Comparison of ENCODE assay signal across 2 cellular contexts in genomic region chr6:73216859-73217258, GRCh38.
TF ChIP-seq lines count a peak whose summit lies in the region.

No MANE protein-coding gene starts in this region.

TF ChIP-seq in HEK293, 187 proteins besides CTCF, POLR2A, EP300 and RAD21 (continued from another document):
- TF ChIP-seq ZNF362 (tag by site-specific recombination; IDR thresholded peaks at IDR 0.05) (no peak), PRDM4 (tag by site-specific recombination; IDR thresholded peaks at IDR 0.05) (no peak)

TF ChIP-seq in K562, 482 proteins besides CTCF, POLR2A, EP300 and RAD21 (continued from another document):
- no peak for TF ChIP-seq THAP12 (CRISPR knock-in tag; IDR thresholded peaks at IDR 0.05)
- no peak for TF ChIP-seq KLF1 (tag; IDR thresholded peaks at IDR 0.05)
- TF ChIP-seq ZFP36 (IDR thresholded peaks at IDR 0.05; ENCODE audit: low read depth, low read length, partially characterized antibody): no peak
- TF ChIP-seq TFE3 (CRISPR knock-in tag; IDR thresholded peaks at IDR 0.05): no peak
- TF ChIP-seq RFX5 (IDR thresholded peaks at IDR 0.05; ENCODE audit: low read depth, low read length): no peak
- 0 out of 2 replicates have a peak, but pooled peaks have one; percentile 22 for TF ChIP-seq BCOR (IDR thresholded peaks at IDR 0.05)
- no peak for TF ChIP-seq CREBBP (IDR thresholded peaks at IDR 0.05; ENCODE audit: low read depth, low read length)
